In the genomic region with DNA sequence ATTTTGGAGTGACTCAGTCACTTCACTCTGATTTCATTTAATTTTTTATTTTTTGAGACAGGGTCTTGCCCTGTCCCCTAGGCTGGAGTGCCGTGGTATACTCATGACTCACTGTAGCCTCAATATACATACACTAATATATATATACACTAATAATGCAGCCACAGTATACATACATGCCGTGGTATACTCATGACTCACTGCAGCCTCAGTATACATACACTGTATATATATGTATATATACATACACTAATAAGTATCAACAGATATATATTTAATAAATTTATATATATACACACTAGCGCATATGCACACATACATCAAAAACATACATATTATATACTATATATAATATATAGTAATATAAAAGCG, we compare ENCODE assay signal across 39 cellular contexts.
"Had no signal": no experiment of that assay in that cellular context is flagged by ENCODE, and none has a peak within 500 bp of the region (broad histone marks: within the 10 kb centered on the region; RNA-seq: fewer than 3 reads in every experiment).

No MANE protein-coding gene starts in this region.

- H3K9me3 Mint-ChIP-seq: activated CD4-positive, alpha-beta T cell treated with anti-CD3 and anti-CD28 coated beads, Interleukin-2, amount 10 ng/mL, durations not matched to agents 24 days and 14 days; activated CD8-positive, alpha-beta T cell treated with anti-CD3 and anti-CD28 coated beads for 36 hours; activated naive CD4-positive, alpha-beta T cell treated with anti-CD3 and anti-CD28 coated beads for 36 hours; activated naive CD8-positive, alpha-beta T cell treated with anti-CD3 and anti-CD28 coated beads, Interleukin-2, amount 10 ng/mL, durations not matched to agents 7 days and 5 days; activated T-cell treated with anti-CD3 and anti-CD28 coated beads, Interleukin-2, amount 50 U/mL, for 4 hours; activated T-cell treated with anti-CD3 and anti-CD28 coated beads, Interleukin-2, amount 50 U/mL, for 72 hours; activated T-helper 1 cell treated with anti-CD3 and anti-CD28 coated beads, Interleukin-12 subunit alpha, Interleukin-12 subunit beta, Interleukin-2, Interleukin-4 antibody, amounts not matched to agents 30 ng/mL and 10 ng/mL and 1 ng/mL, durations not matched to agents 14 hours and 24 hours and 36 hours; activated T-helper 17 cell treated with anti-CD3 and anti-CD28 coated beads, Interleukin-2, amount 50 U/mL, for 72 hours; central memory CD8-positive, alpha-beta T cell; T-helper 1 cell treated with Interleukin-12 subunit alpha and Interleukin-12 subunit beta and Interleukin-4 antibody, amounts not matched to agents 30 μg/mL and 1 μg/mL, for 36 hours; T-helper 2 cell treated with Interferon-gamma antibody and Interleukin-4, amounts not matched to agents 5 μg/mL and 100 μg/mL, for 36 hours had no signal

- ATAC-seq: activated CD8-positive, alpha-beta T cell treated with anti-CD3 and anti-CD28 coated beads for 36 hours; activated naive CD8-positive, alpha-beta T cell treated with anti-CD3 and anti-CD28 coated beads, Interleukin-2, amount 50 U/mL, for 24 hours; activated T-cell treated with anti-CD3 and anti-CD28 coated beads, Interleukin-2, amount 50 U/mL, for 4 hours; activated T-cell treated with anti-CD3 and anti-CD28 coated beads, Interleukin-2, amount 50 U/mL, for 72 hours; activated T-helper 17 cell treated with anti-CD3 and anti-CD28 coated beads, Interleukin-2, amount 50 U/mL, for 72 hours had no signal

- FAIRE-seq: bronchial epithelial cell, TTC549 had no signal

- H3K4me1 ChIP-seq: ascending aorta had no signal

- H3K36me3 ChIP-seq: ascending aorta, cardiac muscle cell had no signal

- H3K27me3 Mint-ChIP-seq: activated B cell treated with CpG ODN at 0.5 μM for 24 hours; activated CD4-positive, alpha-beta memory T cell treated with anti-CD3 and anti-CD28 coated beads for 36 hours; activated CD4-positive, alpha-beta T cell treated with anti-CD3 and anti-CD28 coated beads, Interleukin-2, amount 10 ng/mL, durations not matched to agents 24 days and 14 days; activated CD8-positive, alpha-beta T cell treated with anti-CD3 and anti-CD28 coated beads for 36 hours; activated naive CD8-positive, alpha-beta T cell; activated naive CD8-positive, alpha-beta T cell treated with anti-CD3 and anti-CD28 coated beads, Interleukin-2, amount 10 ng/mL, durations not matched to agents 7 days and 5 days; activated naive CD8-positive, alpha-beta T cell treated with anti-CD3 and anti-CD28 coated beads, Interleukin-2, amount 50 U/mL, for 24 hours; activated T-helper 17 cell treated with anti-CD3 and anti-CD28 coated beads, Interleukin-2, amount 50 U/mL, for 72 hours; central memory CD8-positive, alpha-beta T cell had no signal

- H3K27ac ChIP-seq: ascending aorta, cardiac muscle cell, VCaP had no signal

- DNase-seq: activated B cell treated with CpG ODN at 0.5 μM for 24 hours; activated CD4-positive, alpha-beta memory T cell treated with anti-CD3 and anti-CD28 coated beads for 36 hours; activated CD4-positive, alpha-beta T cell treated with anti-CD3 and anti-CD28 coated beads for 4 hours; activated CD4-positive, alpha-beta T cell treated with anti-CD3 and anti-CD28 coated beads, Interleukin-2, amount 10 ng/mL, durations not matched to agents 24 days and 14 days; activated CD4-positive, alpha-beta T cell treated with anti-CD3 and anti-CD28 coated beads, Interleukin-2, amount 50 U/mL, for 1 hour; activated CD4-positive, alpha-beta T cell treated with anti-CD3 and anti-CD28 coated beads, Interleukin-2, amount 50 U/mL, for 4 hours; activated CD4-positive, CD25-positive, alpha-beta regulatory T cell treated with anti-CD3 and anti-CD28 coated beads, Interleukin-2, amount 50 U/mL, for 72 hours; activated CD8-positive, alpha-beta memory T cell treated with anti-CD3 and anti-CD28 coated beads, Interleukin-2, amount 50 U/mL, for 4 hours; activated CD8-positive, alpha-beta T cell treated with anti-CD3 and anti-CD28 coated beads for 36 hours; activated effector memory CD4-positive, alpha-beta T cell treated with anti-CD3 and anti-CD28 coated beads, Interleukin-2, amount 50 U/mL, for 16 hours; activated gamma-delta T cell treated with Interleukin-2 at 50 U/mL for 16 hours; activated naive CD4-positive, alpha-beta T cell; activated naive CD4-positive, alpha-beta T cell treated with anti-CD3 and anti-CD28 coated beads for 36 hours; activated naive CD4-positive, alpha-beta T cell treated with anti-CD3 and anti-CD28 coated beads, Interleukin-2, amount 50 U/mL, for 16 hours; activated naive CD8-positive, alpha-beta T cell treated with anti-CD3 and anti-CD28 coated beads, Interleukin-2, amount 10 ng/mL, durations not matched to agents 7 days and 5 days; activated naive CD8-positive, alpha-beta T cell treated with anti-CD3 and anti-CD28 coated beads, Interleukin-2, amount 50 U/mL, for 24 hours; activated T-cell treated with anti-CD3 and anti-CD28 coated beads for 4 hours; activated T-cell treated with anti-CD3 and anti-CD28 coated beads, Interleukin-2, amount 50 U/mL, for 1 hour; activated T-cell treated with anti-CD3 and anti-CD28 coated beads, Interleukin-2, amount 50 U/mL, for 4 hours; activated T-cell treated with anti-CD3 and anti-CD28 coated beads, Interleukin-2, amount 50 U/mL, for 72 hours; amygdala; anterior cingulate cortex; caudate nucleus; cerebellar nuclear complex; T-helper 1 cell; T-helper 2 cell; T-helper 9 cell had no signal

- H3K9me3 ChIP-seq: ascending aorta had no signal

- H3K4me1 Mint-ChIP-seq: activated B cell treated with CpG ODN at 0.5 μM for 24 hours; activated CD4-positive, alpha-beta T cell treated with anti-CD3 and anti-CD28 coated beads, Interleukin-2, amount 10 ng/mL, durations not matched to agents 24 days and 14 days; activated naive CD8-positive, alpha-beta T cell treated with anti-CD3 and anti-CD28 coated beads, Interleukin-2, amount 10 ng/mL, durations not matched to agents 7 days and 5 days; activated naive CD8-positive, alpha-beta T cell treated with anti-CD3 and anti-CD28 coated beads, Interleukin-2, amount 50 U/mL, for 24 hours; activated T-helper 17 cell treated with anti-CD3 and anti-CD28 coated beads, Interleukin-2, amount 50 U/mL, for 72 hours; brain; central memory CD8-positive, alpha-beta T cell had no signal

- H3K27ac Mint-ChIP-seq: activated B cell treated with CpG ODN at 0.5 μM for 24 hours; activated CD4-positive, alpha-beta memory T cell treated with anti-CD3 and anti-CD28 coated beads for 36 hours; activated CD4-positive, alpha-beta T cell treated with anti-CD3 and anti-CD28 coated beads, Interleukin-2, amount 10 ng/mL, durations not matched to agents 24 days and 14 days; activated CD8-positive, alpha-beta T cell treated with anti-CD3 and anti-CD28 coated beads for 36 hours; activated naive CD4-positive, alpha-beta T cell treated with anti-CD3 and anti-CD28 coated beads for 36 hours; activated naive CD8-positive, alpha-beta T cell; activated naive CD8-positive, alpha-beta T cell treated with anti-CD3 and anti-CD28 coated beads, Interleukin-2, amount 10 ng/mL, durations not matched to agents 7 days and 5 days; activated naive CD8-positive, alpha-beta T cell treated with anti-CD3 and anti-CD28 coated beads, Interleukin-2, amount 50 U/mL, for 24 hours; activated T-cell treated with anti-CD3 and anti-CD28 coated beads, Interleukin-2, amount 50 U/mL, for 72 hours; activated T-helper 1 cell treated with anti-CD3 and anti-CD28 coated beads, Interleukin-12 subunit alpha, Interleukin-12 subunit beta, Interleukin-2, Interleukin-4 antibody, amounts not matched to agents 30 ng/mL and 10 ng/mL and 1 ng/mL, durations not matched to agents 14 hours and 24 hours and 36 hours; activated T-helper 17 cell treated with anti-CD3 and anti-CD28 coated beads, Interleukin-2, amount 50 U/mL, for 72 hours; brain; T-helper 1 cell treated with Interleukin-12 subunit alpha and Interleukin-12 subunit beta and Interleukin-4 antibody, amounts not matched to agents 30 μg/mL and 1 μg/mL, for 36 hours; T-helper 2 cell treated with Interferon-gamma antibody and Interleukin-4, amounts not matched to agents 5 μg/mL and 100 μg/mL, for 36 hours had no signal

- H3K4me3 Mint-ChIP-seq: activated B cell treated with CpG ODN at 0.5 μM for 24 hours; activated CD4-positive, alpha-beta memory T cell treated with anti-CD3 and anti-CD28 coated beads for 36 hours; activated CD4-positive, alpha-beta T cell treated with anti-CD3 and anti-CD28 coated beads, Interleukin-2, amount 10 ng/mL, durations not matched to agents 24 days and 14 days; activated CD8-positive, alpha-beta T cell treated with anti-CD3 and anti-CD28 coated beads for 36 hours; activated naive CD4-positive, alpha-beta T cell treated with anti-CD3 and anti-CD28 coated beads for 36 hours; activated naive CD8-positive, alpha-beta T cell; activated naive CD8-positive, alpha-beta T cell treated with anti-CD3 and anti-CD28 coated beads, Interleukin-2, amount 10 ng/mL, durations not matched to agents 7 days and 5 days; activated naive CD8-positive, alpha-beta T cell treated with anti-CD3 and anti-CD28 coated beads, Interleukin-2, amount 50 U/mL, for 24 hours; activated T-cell treated with anti-CD3 and anti-CD28 coated beads, Interleukin-2, amount 50 U/mL, for 4 hours; activated T-cell treated with anti-CD3 and anti-CD28 coated beads, Interleukin-2, amount 50 U/mL, for 72 hours; activated T-helper 1 cell treated with anti-CD3 and anti-CD28 coated beads, Interleukin-12 subunit alpha, Interleukin-12 subunit beta, Interleukin-2, Interleukin-4 antibody, amounts not matched to agents 30 ng/mL and 10 ng/mL and 1 ng/mL, durations not matched to agents 14 hours and 24 hours and 36 hours; activated T-helper 17 cell treated with anti-CD3 and anti-CD28 coated beads, Interleukin-2, amount 50 U/mL, for 72 hours; brain; central memory CD8-positive, alpha-beta T cell; T-helper 1 cell treated with Interleukin-12 subunit alpha and Interleukin-12 subunit beta and Interleukin-4 antibody, amounts not matched to agents 30 μg/mL and 1 μg/mL, for 36 hours; T-helper 2 cell treated with Interferon-gamma antibody and Interleukin-4, amounts not matched to agents 5 μg/mL and 100 μg/mL, for 36 hours had no signal

- H3K36me3 Mint-ChIP-seq: activated CD4-positive, alpha-beta memory T cell treated with anti-CD3 and anti-CD28 coated beads for 36 hours; activated naive CD8-positive, alpha-beta T cell; activated naive CD8-positive, alpha-beta T cell treated with anti-CD3 and anti-CD28 coated beads, Interleukin-2, amount 10 ng/mL, durations not matched to agents 7 days and 5 days had no signal

- H3K4me3 ChIP-seq: ascending aorta, cardiac muscle cell had no signal

- H3K27me3 ChIP-seq: ascending aorta, cardiac muscle cell had no signal
